In genomic region chr3:71358243-71358642, GRCh38 we compare ENCODE assay signal across 18 cellular contexts.
A peak's percentile ranks its signal among the peaks of the same experiment; 100 is the strongest.
DNase-seq lines count a peak whose midpoint lies in the region; ATAC-seq, FAIRE-seq and TF ChIP-seq lines count a peak whose summit lies in the region.
"Had no signal": no experiment of that assay in that cellular context is flagged by ENCODE, and none has a peak within 500 bp of the region (broad histone marks: within the 10 kb centered on the region; RNA-seq: fewer than 3 reads in every experiment).

No MANE protein-coding gene starts in this region.

- H3K27ac Mint-ChIP-seq in CD4-positive, alpha-beta memory T cell, result peak overlapping the region in 4 of 7 donors; percentile 12 to 54 (median 34)
- peak overlapping the region; percentile 16 for H3K27ac Mint-ChIP-seq in central memory CD8-positive, alpha-beta T cell (ENCODE audit: low read depth)
- no peak overlapping the region for H3K27ac Mint-ChIP-seq in HFFc6

- peak overlapping the region in 3 of 8 donors; percentile 1 to 35 (median 20) for H3K4me3 Mint-ChIP-seq in CD4-positive, alpha-beta memory T cell
- no peak overlapping the region for H3K4me3 Mint-ChIP-seq in central memory CD8-positive, alpha-beta T cell
- no peak overlapping the region for H3K4me3 Mint-ChIP-seq in HFFc6

- TF ChIP-seq CTCF in HFFc6 (IDR thresholded peaks at IDR 0.05), result no peak

- no peak overlapping the region for H3K4me3 ChIP-seq in CD4-positive, alpha-beta memory T cell (ENCODE audit: low read length in 2 of 2)
- H3K4me3 ChIP-seq: gastroesophageal sphincter, MG63, right lobe of liver, SJSA1 had no signal

- peak; percentile 58 for FAIRE-seq in GM18507 (lab: Jason Lieb, UNC)

- no peaks in the 10 kb centered on the region for H3K9me3 Mint-ChIP-seq in CD4-positive, alpha-beta memory T cell
- no peaks in the 10 kb centered on the region for H3K9me3 Mint-ChIP-seq in central memory CD8-positive, alpha-beta T cell
- H3K9me3 Mint-ChIP-seq in HFFc6, result no peaks in the 10 kb centered on the region

- no peak for DNase-seq in CD4-positive, alpha-beta memory T cell
- DNase-seq in GM18507 (ENCODE audit: extremely low spot score, insufficient read length, low read depth), result no peak
- DNase-seq in central memory CD8-positive, alpha-beta T cell (ENCODE audit: low spot score in 2 of 2), result no peak
- no peak for DNase-seq in substantia nigra (lab: John Stamatoyannopoulos, UW)
- no peak for DNase-seq in HFFc6
- DNase-seq: activated CD4-positive, alpha-beta T cell treated with anti-CD3 and anti-CD28 coated beads, Interleukin-2, amount 50 U/mL, for 1 hour; activated effector memory CD4-positive, alpha-beta T cell treated with anti-CD3 and anti-CD28 coated beads, Interleukin-2, amount 50 U/mL, for 16 hours; BE2C; DMS 273 treated with DMSO at 0.1 percent for 48 hours; MG63; NCI-H2029; NCI-H510A; right lobe of liver had no signal

- CTCF ChIA-PET in CD4-positive, alpha-beta memory T cell (lab: Charles Lee; ENCODE audit: partially characterized antibody), result no interaction called here

- H3K9me3 ChIP-seq in CD4-positive, alpha-beta memory T cell (ENCODE audit: control insufficient read depth in 1 of 2, low read length in 2 of 2), result no peaks in the 10 kb centered on the region
- H3K9me3 ChIP-seq: BE2C, gastroesophageal sphincter, MG63, right lobe of liver, SJSA1 had no signal

- H3K4me1 Mint-ChIP-seq in CD4-positive, alpha-beta memory T cell, result peaks cover 51 to 81% (median 65%) of the 10 kb centered on the region in 4 donors
- peaks cover 35% of the 10 kb centered on the region for H3K4me1 Mint-ChIP-seq in central memory CD8-positive, alpha-beta T cell
- H3K4me1 Mint-ChIP-seq in HFFc6 (ENCODE audit: low read depth), result no peaks in the 10 kb centered on the region

- POLR2A ChIA-PET in CD4-positive, alpha-beta memory T cell (lab: Charles Lee; ENCODE audit: partially characterized antibody), result no interaction called here

- intact Hi-C loops in CD4-positive, alpha-beta memory T cell (cut with micrococcal nuclease), result no loop called here

- ATAC-seq in HG03432 (IDR thresholded peaks at IDR 0.05; ENCODE audit: unreplicated experiment) (peak; percentile 39), HG03342 (IDR thresholded peaks at IDR 0.05; ENCODE audit: unreplicated experiment) (no peak)
- no peak for ATAC-seq in central memory CD8-positive, alpha-beta T cell (replicated peaks; ENCODE audit: extremely low read depth, poor library complexity, severe bottlenecking)
- ATAC-seq: gastroesophageal sphincter, left lobe of liver, right lobe of liver had no signal

- H3K27ac ChIP-seq in CD4-positive, alpha-beta memory T cell (ENCODE audit: low read depth, low read length), result no peak overlapping the region
- no peak overlapping the region for H3K27ac ChIP-seq in substantia nigra (ENCODE audit: low read depth, low read length, poor library complexity, severe bottlenecking)
- H3K27ac ChIP-seq: gastroesophageal sphincter, right lobe of liver, SJSA1 had no signal

- peaks cover 78% of the 10 kb centered on the region for H3K4me1 ChIP-seq in CD4-positive, alpha-beta memory T cell (ENCODE audit: insufficient read depth, low read length)
- H3K4me1 ChIP-seq: right lobe of liver, SJSA1 had no signal

- H3K36me3 ChIP-seq in CD4-positive, alpha-beta memory T cell (ENCODE audit: insufficient read depth, low read length), result no peaks in the 10 kb centered on the region
- H3K36me3 ChIP-seq: BE2C, MG63, SJSA1 had no signal

- H3K36me3 Mint-ChIP-seq in CD4-positive, alpha-beta memory T cell, result peaks cover 34 to 37% of the 10 kb centered on the region in 2 donors
- peaks cover 9% of the 10 kb centered on the region for H3K36me3 Mint-ChIP-seq in central memory CD8-positive, alpha-beta T cell (ENCODE audit: insufficient read depth)
- H3K36me3 Mint-ChIP-seq in HFFc6 (ENCODE audit: low read depth), result 0 out of 2 replicates have a peak, but pooled peaks cover 6% of the 10 kb centered on the region

- H3K27me3 ChIP-seq in CD4-positive, alpha-beta memory T cell (ENCODE audit: insufficient read depth, low read length), result no peaks in the 10 kb centered on the region
- H3K27me3 ChIP-seq: BE2C, gastroesophageal sphincter, MG63, right lobe of liver, SJSA1 had no signal

- H3K27me3 Mint-ChIP-seq in CD4-positive, alpha-beta memory T cell, result no peaks in the 10 kb centered on the region
- H3K27me3 Mint-ChIP-seq in central memory CD8-positive, alpha-beta T cell, result no peaks in the 10 kb centered on the region
- H3K27me3 Mint-ChIP-seq in HFFc6 (ENCODE audit: insufficient read depth), result no peaks in the 10 kb centered on the region; the same call in 1 of the 2 replicates
